13 cellular contexts compared by ENCODE assay signal in genomic region chr5:13664377-13664776, GRCh38.
DNase-seq lines count a peak whose midpoint lies in the region; ATAC-seq, FAIRE-seq and TF ChIP-seq lines count a peak whose summit lies in the region.
"Had no signal": no experiment of that assay in that cellular context is flagged by ENCODE, and none has a peak within 500 bp of the region (broad histone marks: within the 10 kb centered on the region; RNA-seq: fewer than 3 reads in every experiment).

No MANE protein-coding gene starts in this region.

- H3K9me3 ChIP-seq in mesenchymal stem cell (ENCODE audit: control insufficient read depth, low read length) = no peaks in the 10 kb centered on the region

- no peak overlapping the region for H3K9ac ChIP-seq in mesenchymal stem cell (ENCODE audit: low read length)

- peak overlapping the region in 1 of 2 experiments; percentile 31 for H3K14ac ChIP-seq in mesenchymal stem cell (ENCODE audit: low read length in 2 of 2)

- H3K4me1 ChIP-seq in mesenchymal stem cell (ENCODE audit: control insufficient read depth, insufficient read depth, low read depth, low read length) = peaks cover 2% of the 10 kb centered on the region

- TF ChIP-seq CTCF in BJ (IDR thresholded peaks at IDR 0.05; ENCODE audit: insufficient read depth, low read depth, low read length) (no peak), bronchial epithelial cell (IDR thresholded peaks at IDR 0.05; ENCODE audit: insufficient read depth, low read length, severe bottlenecking) (no peak)

- H3K23ac ChIP-seq in mesenchymal stem cell (ENCODE audit: low read length in 2 of 2) = no peak overlapping the region

- H3K27ac ChIP-seq in mesenchymal stem cell (ENCODE audit: low read length, poor library complexity, severe bottlenecking) = no peak overlapping the region

- H3K4ac ChIP-seq in mesenchymal stem cell (ENCODE audit: low read depth in 1 of 2, low read length in 2 of 2) = peak overlapping the region in 1 of 2 experiments; percentile 31

- peak; percentile 59 for DNase-seq in BJ (ENCODE audit: low read depth)
- peak; percentile 92 for DNase-seq in M059J (ENCODE audit: low read depth)
- peak; percentile 99 for DNase-seq in bronchial epithelial cell (ENCODE audit: low read depth)
- peak; percentile 90 for DNase-seq in mesenchymal stem cell
- DNase-seq in NCI-H1417 treated with DMSO at 0.1 percent for 48 hours (lab: John Stamatoyannopoulos, UW) = no peak
- no peak for DNase-seq in DMS79 (lab: John Stamatoyannopoulos, UW)
- no peak for DNase-seq in ureter (ENCODE audit: low spot score)
- DNase-seq: CD8-positive, alpha-beta T cell; islet precursor cell; naive thymus-derived CD8-positive, alpha-beta T cell; small intestine; T-helper 9 cell had no signal

- CTCF ChIA-PET in BJ (lab: Yijun Ruan, JAX) = no interaction called here

- H3K18ac ChIP-seq in mesenchymal stem cell (ENCODE audit: low read depth in 1 of 2, low read length in 2 of 2) = no peak overlapping the region

- POLR2A ChIA-PET in BJ (lab: Charles Lee) = no interaction called here

- no peaks in the 10 kb centered on the region for H3K79me1 ChIP-seq in mesenchymal stem cell (replicated peaks; ENCODE audit: low read length, poor library complexity, severe bottlenecking)

- no peak overlapping the region for H2BK120ac ChIP-seq in mesenchymal stem cell (ENCODE audit: low read depth, low read length)

- H3K27me3 ChIP-seq in BJ (ENCODE audit: control insufficient read depth, insufficient read depth, low read length) (no peaks in the 10 kb centered on the region), bronchial epithelial cell (ENCODE audit: control insufficient read depth, insufficient read depth, low read length) (no peaks in the 10 kb centered on the region), mesenchymal stem cell (ENCODE audit: control insufficient read depth in 1 of 2, insufficient read depth in 1 of 2, low read length in 2 of 2) (no peaks in the 10 kb centered on the region)

- no peak overlapping the region for H2BK12ac ChIP-seq in mesenchymal stem cell (ENCODE audit: low read length in 2 of 2)

- WGBS in mesenchymal stem cell = 18% methylated on average over 3 of the region's 3 CpGs

- H2BK5ac ChIP-seq in mesenchymal stem cell (ENCODE audit: low read depth, low read length, poor library complexity, severe bottlenecking) = no peak overlapping the region

- no peak for ATAC-seq in GM19324 (IDR thresholded peaks at IDR 0.05; ENCODE audit: low FRiP score, unreplicated experiment)
- ATAC-seq: CD8-positive, alpha-beta T cell; naive thymus-derived CD8-positive, alpha-beta T cell had no signal

- no peak overlapping the region for H3K4me2 ChIP-seq in mesenchymal stem cell (ENCODE audit: low read length, poor library complexity, severe bottlenecking)

- no peak overlapping the region for H4K8ac ChIP-seq in mesenchymal stem cell (ENCODE audit: low read length)

- no peaks in the 10 kb centered on the region for H3K36me3 ChIP-seq in BJ (ENCODE audit: control insufficient read depth, insufficient read depth, low read length)
- no peaks in the 10 kb centered on the region for H3K36me3 ChIP-seq in bronchial epithelial cell (ENCODE audit: control insufficient read depth, insufficient read depth, low read length)
- H3K36me3 ChIP-seq in mesenchymal stem cell (ENCODE audit: control insufficient read depth in 1 of 2, insufficient read depth in 2 of 2, low read depth in 1 of 2, low read length in 2 of 2) = no peaks in the 10 kb centered on the region

- H3K4me3 ChIP-seq in BJ (ENCODE audit: low read depth, low read length) = no peak overlapping the region
- H3K4me3 ChIP-seq in bronchial epithelial cell (ENCODE audit: low read depth, low read length) = no peak overlapping the region
- no peak overlapping the region for H3K4me3 ChIP-seq in mesenchymal stem cell (ENCODE audit: insufficient read depth in 1 of 2, low read depth in 1 of 2, low read length in 2 of 2)

- no peak overlapping the region for H2BK15ac ChIP-seq in mesenchymal stem cell (ENCODE audit: low read depth, poor library complexity, severe bottlenecking)

- H4K91ac ChIP-seq in mesenchymal stem cell (ENCODE audit: low read length) = no peak overlapping the region

- H2AK5ac ChIP-seq in mesenchymal stem cell (ENCODE audit: low read length, severe bottlenecking) = no peak overlapping the region

- H2AFZ ChIP-seq in mesenchymal stem cell (ENCODE audit: low read depth, low read length) = no peak overlapping the region

- peak; percentile 36 for FAIRE-seq in bronchial epithelial cell (lab: Jason Lieb, UNC)
- FAIRE-seq: small intestine had no signal

Comparison
In these comparisons a context has a peak if more than half of its experiments do, and no peak if none do; other contexts are left out.
1. DNase-seq: peak in BJ (single experiment), M059J (single experiment), bronchial epithelial cell (single experiment) and mesenchymal stem cell (single experiment); none in NCI-H1417 treated with DMSO at 0.1 percent for 48 hours (single experiment), DMS79 (single experiment) and ureter (single experiment).